Comparison of ENCODE assay signal across 32 cellular contexts in the genomic region with DNA sequence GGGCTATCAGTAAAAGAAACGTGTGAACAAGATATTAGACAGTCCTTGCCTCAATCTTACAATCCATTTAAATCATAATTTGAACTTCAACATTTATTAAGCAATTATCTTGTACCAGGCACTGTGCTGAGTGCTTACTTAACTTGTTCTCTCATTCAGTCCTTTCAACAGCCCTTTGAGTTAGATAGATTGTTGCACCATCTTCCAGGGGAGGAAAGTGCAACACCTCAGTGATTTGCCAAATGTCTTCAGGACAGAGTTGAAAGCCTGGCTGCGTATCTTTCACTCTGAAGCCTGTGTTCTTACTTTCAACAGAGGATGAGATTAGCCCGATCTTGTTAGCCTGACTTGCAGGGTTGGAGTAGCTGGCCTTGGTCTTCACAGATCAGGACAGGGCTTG.
"Had no signal": no experiment of that assay in that cellular context is flagged by ENCODE, and none has a peak within 500 bp of the region (broad histone marks: within the 10 kb centered on the region; RNA-seq: fewer than 3 reads in every experiment).

No MANE protein-coding gene starts in this region.

- H3K9me3 Mint-ChIP-seq: activated B cell treated with CpG ODN at 0.5 μM for 24 hours; activated naive CD4-positive, alpha-beta T cell treated with anti-CD3 and anti-CD28 coated beads, Interleukin-2, amount 50 U/mL, for 72 hours had no signal

- DNase-seq: activated B cell treated with CpG ODN at 0.5 μM for 24 hours; activated CD4-positive, alpha-beta memory T cell treated with anti-CD3 and anti-CD28 coated beads for 36 hours; activated CD4-positive, alpha-beta T cell treated with anti-CD3 and anti-CD28 coated beads for 48 hours; activated CD4-positive, alpha-beta T cell treated with anti-CD3 and anti-CD28 coated beads, Interleukin-2, amount 50 U/mL, for 1 hour; activated CD8-positive, alpha-beta memory T cell treated with anti-CD3 and anti-CD28 coated beads, Interleukin-2, amount 10 ng/mL, durations not matched to agents 7 days and 5 days; activated CD8-positive, alpha-beta memory T cell treated with anti-CD3 and anti-CD28 coated beads, Interleukin-2, amount 50 U/mL, for 4 hours; activated CD8-positive, alpha-beta T cell treated with anti-CD3 and anti-CD28 coated beads, Interleukin-2, amount 10 ng/mL, durations not matched to agents 7 days and 5 days; activated effector memory CD4-positive, alpha-beta T cell treated with anti-CD3 and anti-CD28 coated beads, Interleukin-2, amount 50 U/mL, for 16 hours; activated naive CD4-positive, alpha-beta T cell treated with anti-CD3 and anti-CD28 coated beads, Interleukin-2, amount 10 ng/mL, durations not matched to agents 7 days and 5 days; activated naive CD8-positive, alpha-beta T cell treated with anti-CD3 and anti-CD28 coated beads, Interleukin-2, amount 10 ng/mL, durations not matched to agents 7 days and 5 days; activated T-cell treated with anti-CD3 and anti-CD28 coated beads, Interleukin-2, amount 50 U/mL, for 1 hour; activated T-cell treated with anti-CD3 and anti-CD28 coated beads, Interleukin-2, amount 50 U/mL, for 48 hours; amniotic stem cell; anterior cingulate cortex; brain microvascular endothelial cell; caudate nucleus; colonic mucosa; effector CD8-positive, alpha-beta T cell; esophagus squamous epithelium; foreskin fibroblast; glutamatergic neuron; heart left ventricle; T-helper 1 cell; T-helper 17 cell; T1000; WERI-Rb-1 had no signal

- H3K4me1 ChIP-seq: colonic mucosa, esophagus squamous epithelium, heart left ventricle had no signal

- H3K4me3 ChIP-seq: colonic mucosa, esophagus squamous epithelium, heart left ventricle had no signal

- H3K27me3 ChIP-seq: brain microvascular endothelial cell, colonic mucosa, esophagus squamous epithelium, heart left ventricle had no signal

- H3K27me3 Mint-ChIP-seq: activated B cell treated with CpG ODN at 0.5 μM for 24 hours; activated CD4-positive, alpha-beta memory T cell treated with anti-CD3 and anti-CD28 coated beads for 36 hours; activated CD8-positive, alpha-beta memory T cell treated with anti-CD3 and anti-CD28 coated beads, Interleukin-2, amount 10 ng/mL, durations not matched to agents 7 days and 5 days; activated naive CD4-positive, alpha-beta T cell treated with anti-CD3 and anti-CD28 coated beads, Interleukin-2, amount 10 ng/mL, durations not matched to agents 7 days and 5 days; activated naive CD8-positive, alpha-beta T cell treated with anti-CD3 and anti-CD28 coated beads, Interleukin-2, amount 10 ng/mL, durations not matched to agents 7 days and 5 days; T-helper 17 cell had no signal

- H3K36me3 ChIP-seq: brain microvascular endothelial cell, colonic mucosa, esophagus squamous epithelium, heart left ventricle, WERI-Rb-1 had no signal

- H3K9me3 ChIP-seq: colonic mucosa, esophagus squamous epithelium, heart left ventricle had no signal

- H3K27ac ChIP-seq: brain microvascular endothelial cell, colonic mucosa, epithelial cell of prostate, esophagus squamous epithelium, heart left ventricle, WERI-Rb-1 had no signal

- H3K27ac Mint-ChIP-seq: activated B cell treated with CpG ODN at 0.5 μM for 24 hours; activated CD4-positive, alpha-beta memory T cell treated with anti-CD3 and anti-CD28 coated beads for 36 hours; activated CD8-positive, alpha-beta T cell treated with anti-CD3 and anti-CD28 coated beads, Interleukin-2, amount 10 ng/mL, durations not matched to agents 7 days and 5 days; activated naive CD4-positive, alpha-beta T cell treated with anti-CD3 and anti-CD28 coated beads, Interleukin-2, amount 10 ng/mL, durations not matched to agents 7 days and 5 days; activated naive CD8-positive, alpha-beta T cell treated with anti-CD3 and anti-CD28 coated beads, Interleukin-2, amount 10 ng/mL, durations not matched to agents 7 days and 5 days; activated T-helper 1 cell treated with anti-CD3 and anti-CD28 coated beads, Interleukin-12 subunit alpha, Interleukin-12 subunit beta, Interleukin-2, Interleukin-4 antibody, amounts not matched to agents 30 ng/mL and 10 ng/mL and 1 ng/mL, durations not matched to agents 14 hours and 24 hours and 36 hours; activated T-helper 2 cell treated with anti-CD3 and anti-CD28 coated beads, Interferon-gamma antibody, Interleukin-2, Interleukin-4, amounts not matched to agents 10 μg/mL and 5 μg/mL and 100 μg/mL, durations not matched to agents 14 hours and 24 hours and 36 hours; T-helper 17 cell; T-helper 2 cell treated with Interferon-gamma antibody and Interleukin-4, amounts not matched to agents 5 μg/mL and 100 μg/mL, for 36 hours had no signal

- H3K4me3 Mint-ChIP-seq: activated B cell treated with CpG ODN at 0.5 μM for 24 hours; activated CD4-positive, alpha-beta memory T cell treated with anti-CD3 and anti-CD28 coated beads for 36 hours; activated CD8-positive, alpha-beta memory T cell treated with anti-CD3 and anti-CD28 coated beads, Interleukin-2, amount 10 ng/mL, durations not matched to agents 7 days and 5 days; activated CD8-positive, alpha-beta T cell treated with anti-CD3 and anti-CD28 coated beads, Interleukin-2, amount 10 ng/mL, durations not matched to agents 7 days and 5 days; activated naive CD4-positive, alpha-beta T cell treated with anti-CD3 and anti-CD28 coated beads, Interleukin-2, amount 10 ng/mL, durations not matched to agents 7 days and 5 days; activated naive CD8-positive, alpha-beta T cell treated with anti-CD3 and anti-CD28 coated beads, Interleukin-2, amount 10 ng/mL, durations not matched to agents 7 days and 5 days; activated T-helper 1 cell treated with anti-CD3 and anti-CD28 coated beads, Interleukin-12 subunit alpha, Interleukin-12 subunit beta, Interleukin-2, Interleukin-4 antibody, amounts not matched to agents 30 ng/mL and 10 ng/mL and 1 ng/mL, durations not matched to agents 14 hours and 24 hours and 36 hours; T-helper 17 cell; T-helper 2 cell treated with Interferon-gamma antibody and Interleukin-4, amounts not matched to agents 5 μg/mL and 100 μg/mL, for 36 hours had no signal

- ATAC-seq: activated CD4-positive, CD25-positive, alpha-beta regulatory T cell treated with anti-CD3 and anti-CD28 coated beads, Interleukin-2, amount 50 U/mL, for 24 hours; activated CD8-positive, alpha-beta memory T cell treated with anti-CD3 and anti-CD28 coated beads, Interleukin-2, amount 10 ng/mL, durations not matched to agents 7 days and 5 days; activated CD8-positive, alpha-beta T cell treated with anti-CD3 and anti-CD28 coated beads, Interleukin-2, amount 10 ng/mL, durations not matched to agents 7 days and 5 days; activated naive CD4-positive, alpha-beta T cell treated with anti-CD3 and anti-CD28 coated beads, Interleukin-2, amount 50 U/mL, for 72 hours; heart left ventricle; T-helper 17 cell had no signal
